28 cellular contexts compared by ENCODE assay signal in the genomic region with DNA sequence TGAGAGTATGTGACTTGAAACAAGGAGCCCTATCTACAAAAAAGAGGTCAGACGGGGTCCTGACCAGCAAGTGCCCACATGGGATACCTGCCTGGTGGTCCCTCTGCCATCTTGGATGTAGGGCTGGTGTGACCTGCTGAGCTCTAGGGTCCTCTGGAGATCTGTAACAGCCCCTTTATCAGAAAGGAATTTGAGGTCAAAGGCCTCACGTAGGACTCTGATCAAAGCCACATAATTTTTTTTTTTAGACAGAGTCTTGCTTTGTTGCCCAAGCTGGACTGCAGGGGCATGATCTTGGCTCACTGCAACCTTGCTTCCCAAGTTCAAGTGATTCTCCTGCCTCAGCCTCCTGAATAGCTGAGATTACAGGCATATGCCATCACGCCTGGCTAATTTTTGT. TPM values are rescaled to one million over a fixed set of nuclear protein-coding genes. Genes with fewer than 3 reads are reported as not detected.
DNase-seq lines count a peak whose midpoint lies in the region; ATAC-seq, FAIRE-seq and TF ChIP-seq lines count a peak whose summit lies in the region.
"Had no signal": no experiment of that assay in that cellular context is flagged by ENCODE, and none has a peak within 500 bp of the region (broad histone marks: within the 10 kb centered on the region; RNA-seq: fewer than 3 reads in every experiment).

No MANE protein-coding gene starts in this region.

- TF ChIP-seq POLR2A in gastroesophageal sphincter (IDR thresholded peaks at IDR 0.05) = no peak

- H3K27ac Mint-ChIP-seq in activated T-helper 2 cell treated with anti-CD3 and anti-CD28 coated beads, Interferon-gamma antibody, Interleukin-2, Interleukin-4, amounts not matched to agents 10 μg/mL and 5 μg/mL and 100 μg/mL, durations not matched to agents 14 hours and 24 hours and 36 hours = no peak overlapping the region
- H3K27ac Mint-ChIP-seq: stimulated activated naive CD8-positive, alpha-beta T cell treated with anti-CD3 and anti-CD28 coated beads, Interleukin-15, Interleukin-2, amounts not matched to agents 100 ng/mL and 50 ng/mL, for 24 hours had no signal

- H3K4me3 ChIP-seq in BLaER1 treated with 17β-estradiol and CSF1 and Interleukin-3, amounts not matched to agents 10 nM and 100 nM = no peak overlapping the region; a peak in 1 of 20 replicates
- H3K4me3 ChIP-seq in gastroesophageal sphincter = no peak overlapping the region
- H3K4me3 ChIP-seq in skin epidermis = no peak overlapping the region
- H3K4me3 ChIP-seq: adrenal gland, SK-N-MC had no signal

- 89 to 95% methylated on average over 3 of the region's 3 CpGs for WGBS in gastroesophageal sphincter (ENCODE audit: low coverage in 1 of 2), 2 donors

- no peak for ATAC-seq in gastroesophageal sphincter

- no peaks in the 10 kb centered on the region for H3K36me3 Mint-ChIP-seq in activated T-helper 2 cell treated with anti-CD3 and anti-CD28 coated beads, Interferon-gamma antibody, Interleukin-2, Interleukin-4, amounts not matched to agents 10 μg/mL and 5 μg/mL and 100 μg/mL, durations not matched to agents 14 hours and 24 hours and 36 hours (ENCODE audit: low read depth)

- peaks cover 32% of the 10 kb centered on the region for H3K27me3 Mint-ChIP-seq in activated T-helper 2 cell treated with anti-CD3 and anti-CD28 coated beads, Interferon-gamma antibody, Interleukin-2, Interleukin-4, amounts not matched to agents 10 μg/mL and 5 μg/mL and 100 μg/mL, durations not matched to agents 14 hours and 24 hours and 36 hours (ENCODE audit: low read depth)

- no peaks in the 10 kb centered on the region for H3K9me3 Mint-ChIP-seq in activated T-helper 2 cell treated with anti-CD3 and anti-CD28 coated beads, Interferon-gamma antibody, Interleukin-2, Interleukin-4, amounts not matched to agents 10 μg/mL and 5 μg/mL and 100 μg/mL, durations not matched to agents 14 hours and 24 hours and 36 hours
- H3K9me3 Mint-ChIP-seq: central memory CD8-positive, alpha-beta T cell; stimulated activated naive CD8-positive, alpha-beta T cell treated with anti-CD3 and anti-CD28 coated beads, Interleukin-15, Interleukin-2, amounts not matched to agents 100 ng/mL and 50 ng/mL, for 24 hours had no signal

- TF ChIP-seq CTCF in RWPE1 (conservative IDR thresholded peaks at IDR 0.05; ENCODE audit: low read depth) (no peak), gastroesophageal sphincter (IDR thresholded peaks at IDR 0.05) (no peak), D721Med (IDR thresholded peaks at IDR 0.05; ENCODE audit: insufficient read depth, missing control alignments) (no peak)

- POLR2A ChIA-PET in RWPE1 (lab: Yijun Ruan, JAX; ENCODE audit: low non-redundant PET) = interaction anchor here (1.1 kb wide), 1 partner anchor 43 kb away, joined by 4 read pairs; no protein-coding TSS in a partner anchor

- intact Hi-C loops in activated T-helper 2 cell treated with anti-CD3 and anti-CD28 coated beads, Interferon-gamma antibody, Interleukin-2, Interleukin-4, amounts not matched to agents 10 μg/mL and 5 μg/mL and 100 μg/mL, durations not matched to agents 14 hours and 24 hours and 36 hours (cut with micrococcal nuclease) = no loop called here

- no peak for FAIRE-seq in D721Med (lab: Jason Lieb, UNC)
- FAIRE-seq: H54, urothelium cell line had no signal

- no peak overlapping the region for H3K4me3 Mint-ChIP-seq in activated T-helper 2 cell treated with anti-CD3 and anti-CD28 coated beads, Interferon-gamma antibody, Interleukin-2, Interleukin-4, amounts not matched to agents 10 μg/mL and 5 μg/mL and 100 μg/mL, durations not matched to agents 14 hours and 24 hours and 36 hours (ENCODE audit: low read depth)
- H3K4me3 Mint-ChIP-seq: central memory CD8-positive, alpha-beta T cell; stimulated activated naive CD8-positive, alpha-beta T cell treated with anti-CD3 and anti-CD28 coated beads, Interleukin-15, Interleukin-2, amounts not matched to agents 100 ng/mL and 50 ng/mL, for 24 hours had no signal

- H3K36me3 ChIP-seq in BLaER1 treated with 17β-estradiol and CSF1 and Interleukin-3, amounts not matched to agents 10 nM and 100 nM = peaks cover 0 to 3% (median 0%) of the 10 kb centered on the region in 11 experiments; a peak in 2 of 22 replicates
- H3K36me3 ChIP-seq in gastroesophageal sphincter = peaks cover 0 to 5% of the 10 kb centered on the region in 2 donors
- H3K36me3 ChIP-seq: adrenal gland had no signal

- H3K9ac ChIP-seq in BLaER1 treated with 17β-estradiol and CSF1 and Interleukin-3, amounts not matched to agents 10 nM and 100 nM = peak overlapping the region in 2 of 11 experiments; percentile 57 to 70; a peak in 3 of 22 replicates

- H3K4me1 Mint-ChIP-seq in activated T-helper 2 cell treated with anti-CD3 and anti-CD28 coated beads, Interferon-gamma antibody, Interleukin-2, Interleukin-4, amounts not matched to agents 10 μg/mL and 5 μg/mL and 100 μg/mL, durations not matched to agents 14 hours and 24 hours and 36 hours (ENCODE audit: low read depth) = peaks cover 13% of the 10 kb centered on the region

- peaks cover 0 to 8% (median 5%) of the 10 kb centered on the region in 11 experiments; a peak in 11 of 22 replicates for H3K27me3 ChIP-seq in BLaER1 treated with 17β-estradiol and CSF1 and Interleukin-3, amounts not matched to agents 10 nM and 100 nM
- no peaks in the 10 kb centered on the region for H3K27me3 ChIP-seq in gastroesophageal sphincter
- H3K27me3 ChIP-seq: adrenal gland had no signal

- H3K4me1 ChIP-seq in BLaER1 treated with 17β-estradiol and CSF1 and Interleukin-3, amounts not matched to agents 10 nM and 100 nM = peaks cover 20 to 81% (median 50%) of the 10 kb centered on the region in 10 experiments
- peaks cover 14 to 68% (median 20%) of the 10 kb centered on the region in 3 donors for H3K4me1 ChIP-seq in gastroesophageal sphincter

- H4K20me1 ChIP-seq in BLaER1 treated with 17β-estradiol and CSF1 and Interleukin-3, amounts not matched to agents 10 nM and 100 nM = no peaks in the 10 kb centered on the region; a peak in 2 of 22 replicates

- CTCF ChIA-PET in RWPE1 (lab: Yijun Ruan, JAX) = interaction anchor here (0.6 to 1.1 kb wide), 2 partner anchors 116 to 1259 kb away, joined by 3 read pairs; no protein-coding TSS in a partner anchor

- TF ChIP-seq EP300 in gastroesophageal sphincter (IDR thresholded peaks at IDR 0.05) = no peak

- H3K4me2 ChIP-seq in BLaER1 treated with 17β-estradiol and CSF1 and Interleukin-3, amounts not matched to agents 10 nM and 100 nM = peak overlapping the region in 9 of 11 experiments; percentile 76 to 94 (median 88); a peak in 17 of 22 replicates

- DNase-seq in RWPE1 (ENCODE audit: low spot score) (no peak), GM03348 (ENCODE audit: low spot score) (no peak), NCI-H128 (lab: John Stamatoyannopoulos, UW; ENCODE audit: unreplicated experiment) (no peak), D721Med (ENCODE audit: insufficient read length, low spot score) (no peak)
- no peak for DNase-seq in activated T-helper 2 cell treated with anti-CD3 and anti-CD28 coated beads, Interferon-gamma antibody, Interleukin-2, Interleukin-4, amounts not matched to agents 10 μg/mL and 5 μg/mL and 100 μg/mL, durations not matched to agents 14 hours and 24 hours and 36 hours (ENCODE audit: low spot score)
- DNase-seq: activated CD4-positive, CD25-positive, alpha-beta regulatory T cell treated with anti-CD3 and anti-CD28 coated beads, Interleukin-2, amount 50 U/mL, for 72 hours; Caco-2; effector memory CD4-positive, alpha-beta T cell; EL; hypothalamus; KBM-7; midbrain; NCI-H1048; NCI-H2081 treated with DMSO at 0.1 percent for 48 hours; NCI-H69; T1000 had no signal

- H3K27ac ChIP-seq in BLaER1 treated with 17β-estradiol and CSF1 and Interleukin-3, amounts not matched to agents 10 nM and 100 nM = peak overlapping the region in 8 of 11 experiments; percentile 52 to 85 (median 71); a peak in 15 of 22 replicates
- peak overlapping the region; percentile 84 for H3K27ac ChIP-seq in RWPE1
- peak overlapping the region; percentile 77 to 86 (median 80) for H3K27ac ChIP-seq in gastroesophageal sphincter
- H3K27ac ChIP-seq in skin epidermis = peak overlapping the region in 13 of 21 experiments; percentile 8 to 75 (median 55)
- H3K27ac ChIP-seq: SK-N-MC had no signal

- no peaks in the 10 kb centered on the region for H3K9me3 ChIP-seq in BLaER1 treated with 17β-estradiol and CSF1 and Interleukin-3, amounts not matched to agents 10 nM and 100 nM (replicated peaks in 1 of 11)
- H3K9me3 ChIP-seq in gastroesophageal sphincter = no peaks in the 10 kb centered on the region
- H3K9me3 ChIP-seq: adrenal gland, Caco-2 had no signal

RNA-seq across cellular contexts. Expression of a gene that starts 9.5 kb away (rescaled TPM):
- total RNA-seq in gastroesophageal sphincter = 100 to 1,000 TPM; 125 to 312 (median 151) TPM
- total RNA-seq in activated T-helper 2 cell treated with anti-CD3 and anti-CD28 coated beads, Interferon-gamma antibody, Interleukin-2, Interleukin-4, amounts not matched to agents 10 μg/mL and 5 μg/mL and 100 μg/mL, durations not matched to agents 14 hours and 24 hours and 36 hours = 3.3 and 4.3 TPM in 2 replicates

RNA-seq across cellular contexts. Expression of a gene that starts 56.9 kb away (rescaled TPM):
- not detected for total RNA-seq in gastroesophageal sphincter
- total RNA-seq in activated T-helper 2 cell treated with anti-CD3 and anti-CD28 coated beads, Interferon-gamma antibody, Interleukin-2, Interleukin-4, amounts not matched to agents 10 μg/mL and 5 μg/mL and 100 μg/mL, durations not matched to agents 14 hours and 24 hours and 36 hours = not detected in 2 replicates
- total RNA-seq: activated CD8-positive, alpha-beta memory T cell treated with anti-CD3 and anti-CD28 coated beads for 36 hours; kidney epithelial cell; pulmonary artery endothelial cell had no signal

Comparison
In these comparisons a context has a peak if more than half of its experiments do, and no peak if none do; other contexts are left out.
1. RNA of a gene that starts 9.5 kb away (total RNA-seq): 125 to 312 TPM in gastroesophageal sphincter; 3.3 to 4.3 TPM in activated T-helper 2 cell treated with anti-CD3 and anti-CD28 coated beads, Interferon-gamma antibody, Interleukin-2, Interleukin-4, amounts not matched to agents 10 μg/mL and 5 μg/mL and 100 μg/mL, durations not matched to agents 14 hours and 24 hours and 36 hours; every median in the first group is over 10 times any median in the second.
2. Peak in every context shown above with its lines, with median percentiles within 50 percentile points of each other: H3K27ac ChIP-seq.